In the genomic region with DNA sequence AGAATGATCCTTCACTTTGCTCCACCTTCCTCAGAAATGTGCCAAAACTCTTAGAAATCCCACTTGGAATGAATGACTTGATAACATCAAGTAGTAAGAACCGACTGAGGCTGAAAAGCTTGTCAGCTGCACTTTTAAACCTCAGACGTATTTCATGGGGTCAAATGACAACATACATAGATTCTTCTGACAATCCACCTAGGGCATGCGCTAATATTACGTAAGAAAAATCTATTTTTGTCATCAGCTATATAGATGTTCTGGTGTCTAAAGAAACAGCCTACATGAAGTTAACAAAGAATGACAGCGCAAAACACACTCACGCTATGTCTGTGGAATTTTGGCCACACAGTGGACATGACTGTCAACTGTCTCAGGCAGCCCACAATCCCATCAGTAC, we compare ENCODE assay signal across 13 cellular contexts.
"Had no signal": no experiment of that assay in that cellular context is flagged by ENCODE, and none has a peak within 500 bp of the region (broad histone marks: within the 10 kb centered on the region; RNA-seq: fewer than 3 reads in every experiment).

No MANE protein-coding gene starts in this region.

- H3K27ac ChIP-seq: colonic mucosa, heart left ventricle, right atrium auricular region, uterus, VCaP had no signal

- H3K4me1 ChIP-seq: uterus had no signal

- H3K4me3 ChIP-seq: colonic mucosa, heart left ventricle, right atrium auricular region, uterus had no signal

- H3K9me3 ChIP-seq: colonic mucosa, uterus had no signal

- ATAC-seq: activated CD8-positive, alpha-beta T cell treated with anti-CD3 and anti-CD28 coated beads, Interleukin-2, amount 10 ng/mL, durations not matched to agents 7 days and 5 days; heart left ventricle had no signal

- DNase-seq: activated CD4-positive, alpha-beta T cell treated with anti-CD3 and anti-CD28 coated beads for 4 hours; activated CD8-positive, alpha-beta memory T cell treated with anti-CD3 and anti-CD28 coated beads, Interleukin-2, amount 50 U/mL, for 48 hours; activated CD8-positive, alpha-beta T cell treated with anti-CD3 and anti-CD28 coated beads, Interleukin-2, amount 10 ng/mL, durations not matched to agents 7 days and 5 days; activated naive CD4-positive, alpha-beta T cell treated with anti-CD3 and anti-CD28 coated beads for 36 hours; caudate nucleus; colonic mucosa; foreskin melanocyte; heart left ventricle; posterior cingulate gyrus; small intestine; uterus had no signal

- H3K36me3 ChIP-seq: colonic mucosa, right atrium auricular region, uterus had no signal

- H3K27me3 ChIP-seq: colonic mucosa, heart left ventricle, right atrium auricular region, uterus had no signal
